ENCODE assay signal across 8 cellular contexts in the genomic region with DNA sequence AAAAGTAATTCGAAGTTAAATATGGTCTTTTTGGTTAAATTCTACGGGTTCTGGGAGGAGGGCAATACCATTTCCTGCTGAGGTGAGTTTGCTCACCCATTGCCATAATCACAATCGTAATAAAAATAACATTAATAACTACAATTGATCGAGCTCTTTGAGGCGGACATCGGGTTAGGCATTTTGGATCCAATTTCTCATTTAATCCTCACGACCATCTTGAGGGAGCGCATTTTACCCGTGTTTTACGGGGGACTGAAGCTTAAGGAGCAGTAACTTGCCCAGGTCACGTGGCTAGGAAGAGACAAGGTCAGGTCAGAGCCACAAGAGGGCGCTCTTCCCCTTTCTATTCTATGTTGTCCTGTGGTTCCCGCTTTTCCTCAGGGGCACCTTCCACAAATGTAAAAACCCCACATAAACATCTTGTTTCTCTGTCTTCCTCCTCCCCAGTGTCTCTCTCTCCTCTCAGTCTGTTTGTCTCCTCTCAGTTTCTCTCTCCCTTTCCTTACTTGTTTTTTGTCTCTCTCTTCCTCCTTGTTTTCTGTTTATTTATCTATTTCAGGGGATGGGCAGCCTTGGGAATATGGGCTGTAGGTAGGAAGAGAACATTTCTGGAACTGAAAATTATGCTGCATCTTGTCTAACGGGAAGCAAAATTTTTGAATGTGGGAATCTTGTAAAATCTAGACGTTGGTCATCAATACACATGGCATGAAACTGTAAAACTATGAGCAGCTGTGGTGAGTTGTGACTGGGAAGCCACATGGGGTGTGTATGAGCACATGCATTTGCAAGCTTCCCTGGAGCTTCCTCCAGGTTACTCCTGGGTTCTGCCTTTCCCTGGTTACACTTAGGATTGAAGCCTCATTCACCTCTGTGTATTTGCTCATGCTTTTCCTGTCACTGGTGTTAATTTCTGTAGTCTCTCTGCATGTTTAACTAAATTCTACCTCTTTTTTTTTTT.
DNase-seq lines count a peak whose midpoint lies in the region; ATAC-seq and TF ChIP-seq lines count a peak whose summit lies in the region.

No MANE protein-coding gene starts in this region.

- peaks cover 13% of the 10 kb centered on the region for H3K4me1 Mint-ChIP-seq in progenitor cell of endocrine pancreas (ENCODE audit: low read depth)

- H3K9me3 Mint-ChIP-seq in progenitor cell of endocrine pancreas (ENCODE audit: low read depth), result no peaks in the 10 kb centered on the region

- peak overlapping the region; percentile 63 for H3K4me3 ChIP-seq in GM12865 (ENCODE audit: low read depth, low read length)
- peak overlapping the region; percentile 47 for H3K4me3 ChIP-seq in SU-DHL-6 (ENCODE audit: insufficient read depth, low read length, poor library complexity, severe bottlenecking)
- peak overlapping the region; percentile 93 for H3K4me3 ChIP-seq in adipocyte (ENCODE audit: low read length)

- TF ChIP-seq CTCF in GM12865 (IDR thresholded peaks at IDR 0.05; ENCODE audit: insufficient read depth, low read depth, low read length, missing control alignments) (peak; percentile 82), SU-DHL-6 (IDR thresholded peaks at IDR 0.05; ENCODE audit: insufficient read depth, low read length, poor library complexity, severe bottlenecking) (peak; percentile 77), progenitor cell of endocrine pancreas (IDR thresholded peaks at IDR 0.05; ENCODE audit: unreplicated experiment) (peak; percentile 92)

- H3K27ac ChIP-seq in SU-DHL-6 (ENCODE audit: low read depth, low read length), result no peak overlapping the region

- no peaks in the 10 kb centered on the region for H3K79me2 ChIP-seq in SU-DHL-6 (ENCODE audit: insufficient read depth, low read length)

- intact Hi-C loops in left cardiac atrium (cut with DNase I), result loop anchor here in 1 of 2 donors (10.0 kb wide), 1 partner anchor 1479 kb away; no protein-coding TSS in a partner anchor

- peak; percentile 90 for ATAC-seq in HG02678 (IDR thresholded peaks at IDR 0.05; ENCODE audit: unreplicated experiment)
- ATAC-seq in left cardiac atrium, result peak; percentile 90 to 91

- DNase-seq in GM12865 (ENCODE audit: low read depth), result peak; percentile 84
- peak; percentile 84 for DNase-seq in NCI-H1092 treated with DMSO at 0.1 percent for 48 hours (lab: John Stamatoyannopoulos, UW)
- DNase-seq in adipocyte (ENCODE audit: low read depth), result peak; percentile 94
- DNase-seq in left cardiac atrium, result peak; percentile 75
- peak; percentile 61 for DNase-seq in progenitor cell of endocrine pancreas (ENCODE audit: low spot score, unreplicated experiment)
- DNase-seq in ureter (ENCODE audit: low spot score), result peak; percentile 82

- peaks cover 2% of the 10 kb centered on the region for H3K36me3 Mint-ChIP-seq in progenitor cell of endocrine pancreas (ENCODE audit: insufficient read depth)

- no peaks in the 10 kb centered on the region for H3F3A ChIP-seq in SU-DHL-6 (ENCODE audit: insufficient read depth)

- H3K9ac ChIP-seq in SU-DHL-6 (ENCODE audit: low read length) (peak overlapping the region; percentile 46), adipocyte (ENCODE audit: low read length) (peak overlapping the region; percentile 84)

- no peaks in the 10 kb centered on the region for H3K9me2 ChIP-seq in SU-DHL-6 (replicated peaks; ENCODE audit: insufficient read depth, low read length)

- peak overlapping the region; percentile 95 for H2AFZ ChIP-seq in SU-DHL-6 (ENCODE audit: low read depth, low read length, severe bottlenecking)

- no peaks in the 10 kb centered on the region for H4K20me1 ChIP-seq in SU-DHL-6 (ENCODE audit: low read depth, low read length)

- no peaks in the 10 kb centered on the region for H3K27me3 Mint-ChIP-seq in progenitor cell of endocrine pancreas

- H3K27ac Mint-ChIP-seq in progenitor cell of endocrine pancreas, result peak overlapping the region; percentile 83

- peak overlapping the region; percentile 69 for H3K4me2 ChIP-seq in SU-DHL-6 (ENCODE audit: low read depth, low read length, poor library complexity, severe bottlenecking)

- no peaks in the 10 kb centered on the region for H3K36me3 ChIP-seq in SU-DHL-6 (ENCODE audit: low read length)
- no peaks in the 10 kb centered on the region for H3K36me3 ChIP-seq in adipocyte (ENCODE audit: control insufficient read depth, insufficient read depth, low read length, severe bottlenecking)

- H3K4me3 Mint-ChIP-seq in progenitor cell of endocrine pancreas (ENCODE audit: low read depth), result peak overlapping the region; percentile 97

- H3K4me1 ChIP-seq in adipocyte (ENCODE audit: control insufficient read depth, insufficient read depth, low read length), result no peaks in the 10 kb centered on the region

- H3K9me3 ChIP-seq in SU-DHL-6 (ENCODE audit: insufficient read depth, low read length), result no peaks in the 10 kb centered on the region
- no peaks in the 10 kb centered on the region for H3K9me3 ChIP-seq in adipocyte (ENCODE audit: control insufficient read depth, low read length)

- H3K27me3 ChIP-seq in SU-DHL-6 (ENCODE audit: low read length) (no peaks in the 10 kb centered on the region), adipocyte (replicated peaks; ENCODE audit: control insufficient read depth, insufficient read depth, low read length) (no peaks in the 10 kb centered on the region)
